8 cellular contexts compared by ENCODE assay signal in genomic region chr6:155327326-155328073, GRCh38. TPM values are rescaled to one million over a fixed set of nuclear protein-coding genes. Genes with fewer than 3 reads are reported as not detected.
DNase-seq lines count a peak whose midpoint lies in the region; ATAC-seq and TF ChIP-seq lines count a peak whose summit lies in the region.

No MANE protein-coding gene starts in this region.

- DNase-seq in A172 (ENCODE audit: low spot score) (peak; percentile 55), NOMO-1 (lab: John Stamatoyannopoulos, UW; ENCODE audit: unreplicated experiment in 2 of 2) (peak; percentile 48 to 73), epithelial cell of esophagus (ENCODE audit: low read depth) (peak; percentile 68), neural crest cell (ENCODE audit: low read depth, low spot score) (peak; percentile 79), stomach (peak; percentile 61)
- DNase-seq in activated CD8-positive, alpha-beta memory T cell treated with anti-CD3 and anti-CD28 coated beads, Interleukin-2, amount 10 ng/mL, durations not matched to agents 7 days and 5 days: peak; percentile 57

- H3K27ac Mint-ChIP-seq in activated CD8-positive, alpha-beta memory T cell treated with anti-CD3 and anti-CD28 coated beads, Interleukin-2, amount 10 ng/mL, durations not matched to agents 7 days and 5 days: no peak overlapping the region
- H3K27ac Mint-ChIP-seq in neural crest cell (ENCODE audit: unreplicated experiment): no peak overlapping the region

- intact Hi-C loops in stomach (cut with DNase I; ENCODE audit: low total_unique reads): no loop called here

- H3K36me3 Mint-ChIP-seq in activated CD8-positive, alpha-beta memory T cell treated with anti-CD3 and anti-CD28 coated beads, Interleukin-2, amount 10 ng/mL, durations not matched to agents 7 days and 5 days: no peaks in the 10 kb centered on the region
- H3K36me3 Mint-ChIP-seq in neural crest cell (ENCODE audit: low read depth): no peaks in the 10 kb centered on the region

- no peaks in the 10 kb centered on the region for H3K36me3 ChIP-seq in stomach

- H3K27ac ChIP-seq in stomach: peak overlapping the region in 4 of 5 donors; percentile 54 to 74 (median 70)

- TF ChIP-seq CTCF in epithelial cell of esophagus (IDR thresholded peaks at IDR 0.05; ENCODE audit: insufficient read depth, low read depth, low read length, missing control alignments) (peak; percentile 74), neural crest cell (conservative IDR thresholded peaks at IDR 0.05) (peak; percentile 91), stomach (IDR thresholded peaks at IDR 0.05) (peak in 5 of 7 experiments; percentile 62 to 87 (median 80))

- H3K4me3 Mint-ChIP-seq in activated CD8-positive, alpha-beta memory T cell treated with anti-CD3 and anti-CD28 coated beads, Interleukin-2, amount 10 ng/mL, durations not matched to agents 7 days and 5 days: no peak overlapping the region
- no peak overlapping the region for H3K4me3 Mint-ChIP-seq in neural crest cell

- peaks cover 0 to 14% (median 11%) of the 10 kb centered on the region in 4 donors for H3K4me1 ChIP-seq in stomach

- WGBS in stomach, 5 donors: 0% methylated on average over 1 of the region's 1 CpG

- H3K27me3 ChIP-seq in stomach: no peaks in the 10 kb centered on the region

- H3K9me3 Mint-ChIP-seq in activated CD8-positive, alpha-beta memory T cell treated with anti-CD3 and anti-CD28 coated beads, Interleukin-2, amount 10 ng/mL, durations not matched to agents 7 days and 5 days (ENCODE audit: low read depth): no peaks in the 10 kb centered on the region
- H3K9me3 Mint-ChIP-seq in neural crest cell: no peaks in the 10 kb centered on the region

- no peaks in the 10 kb centered on the region for H3K9me3 ChIP-seq in stomach

- no peak for TF ChIP-seq EP300 in stomach (IDR thresholded peaks at IDR 0.05)

- CTCF ChIA-PET in activated CD8-positive, alpha-beta memory T cell treated with anti-CD3 and anti-CD28 coated beads, Interleukin-2, amount 10 ng/mL, durations not matched to agents 7 days and 5 days (lab: Charles Lee): interaction anchor here (1.1 to 3.8 kb wide), 4 partner anchors 10 to 201 kb away, joined by 3 to 14 read pairs (median 6); no protein-coding TSS in a partner anchor

- H3K4me3 ChIP-seq in epithelial cell of esophagus (ENCODE audit: low read length) (no peak overlapping the region), stomach (no peak overlapping the region)

- peaks cover 3% of the 10 kb centered on the region for H3K4me1 Mint-ChIP-seq in activated CD8-positive, alpha-beta memory T cell treated with anti-CD3 and anti-CD28 coated beads, Interleukin-2, amount 10 ng/mL, durations not matched to agents 7 days and 5 days
- H3K4me1 Mint-ChIP-seq in neural crest cell: peaks cover 18% of the 10 kb centered on the region

- no peak for TF ChIP-seq POLR2A in stomach (IDR thresholded peaks at IDR 0.05)

- H3K27me3 Mint-ChIP-seq in activated CD8-positive, alpha-beta memory T cell treated with anti-CD3 and anti-CD28 coated beads, Interleukin-2, amount 10 ng/mL, durations not matched to agents 7 days and 5 days: peaks cover 6% of the 10 kb centered on the region
- no peaks in the 10 kb centered on the region for H3K27me3 Mint-ChIP-seq in neural crest cell (ENCODE audit: low read depth)

- ATAC-seq in GM18511 (IDR thresholded peaks at IDR 0.05; ENCODE audit: unreplicated experiment): peak; percentile 70
- peak; percentile 63 for ATAC-seq in HG03460 (IDR thresholded peaks at IDR 0.05; ENCODE audit: unreplicated experiment)
- ATAC-seq in activated CD8-positive, alpha-beta memory T cell treated with anti-CD3 and anti-CD28 coated beads, Interleukin-2, amount 10 ng/mL, durations not matched to agents 7 days and 5 days: peak; percentile 57

RNA-seq across cellular contexts. Expression of gene TFB1M, which starts 13.2 kb away (rescaled TPM):
- 17.9 and 23.0 TPM in 2 replicates for total RNA-seq in A172 (2014; rRNA removed; shearing (Covaris generic))
- total RNA-seq in activated CD8-positive, alpha-beta memory T cell treated with anti-CD3 and anti-CD28 coated beads, Interleukin-2, amount 10 ng/mL, durations not matched to agents 7 days and 5 days: 10 to 100 TPM; 33.6 to 35.5 TPM
- total RNA-seq in neural crest cell: 26.8 and 30.5 TPM in 2 replicates
- total RNA-seq in stomach: 10 to 100 TPM in 3 of 5 donors, 1 to 10 TPM in 2; 5.4 to 37.9 (median 13.4) TPM
- 10 to 100 TPM; 13.1 to 24.1 (median 14.1) TPM for polyA plus RNA-seq in stomach
